Comparison of ENCODE assay signal across 8 cellular contexts in genomic region chr6:34245761-34246140, GRCh38. TPM values are rescaled to one million over a fixed set of nuclear protein-coding genes. Genes with fewer than 3 reads are reported as not detected.
DNase-seq lines count a peak whose midpoint lies in the region; ATAC-seq, FAIRE-seq and TF ChIP-seq lines count a peak whose summit lies in the region.
"Not testable (repeated sequence)": the region's sequence is repeated elsewhere in the genome, so short reads cannot be mapped to it uniquely, and the experiment has no call there.

No MANE protein-coding gene starts in this region.

- DNase-seq in A549 (ENCODE audit: low read depth in 1 of 2, low spot score in 1 of 2); GM23248; PC-9; activated B cell treated with CpG ODN at 0.5 μM for 24 hours; psoas muscle: not testable (repeated sequence)
- peak; percentile 5 for DNase-seq in lower lobe of right lung

- CTCF ChIA-PET in A549 (lab: Yijun Ruan, JAX) (interaction anchor here (5.0 kb wide), 1 partner anchor 50 kb away, joined by 27 read pairs; no protein-coding TSS in a partner anchor), PC-9 (lab: Charles Lee) (interaction anchor here (0.8 to 1.0 kb wide), 2 partner anchors 50 to 82 kb away, joined by 3 to 6 read pairs; no protein-coding TSS in a partner anchor), activated B cell treated with CpG ODN at 0.5 μM for 24 hours (lab: Charles Lee) (interaction anchor here (1.1 to 5.4 kb wide), 6 partner anchors 9 to 364 kb away, joined by 3 to 168 read pairs (median 6); partner anchors contain the start of gene HMGA1)

- H3K27me3 ChIP-seq in GM23248 (replicated peaks; ENCODE audit: insufficient read depth); PC-9 (ENCODE audit: insufficient read depth, low read depth); lower lobe of right lung (ENCODE audit: low read depth); psoas muscle (ENCODE audit: insufficient read depth in 3 of 3, low read length in 2 of 3): not testable (repeated sequence)

- H3K36me3 Mint-ChIP-seq in activated B cell treated with CpG ODN at 0.5 μM for 24 hours (ENCODE audit: low read depth): peaks cover 59% of the 10 kb centered on the region
- peaks cover 63% of the 10 kb centered on the region for H3K36me3 Mint-ChIP-seq in activated T-helper 17 cell treated with anti-CD3 and anti-CD28 coated beads, Interleukin-2, amount 50 U/mL, for 72 hours (ENCODE audit: low read depth)
- peaks cover 24% of the 10 kb centered on the region for H3K36me3 Mint-ChIP-seq in brain

- not testable (repeated sequence) for ATAC-seq in A549; activated B cell treated with CpG ODN at 0.5 μM for 24 hours (ENCODE audit: low read depth); activated T-helper 17 cell treated with anti-CD3 and anti-CD28 coated beads, Interleukin-2, amount 50 U/mL, for 72 hours (replicated peaks); lower lobe of right lung; psoas muscle

- not testable (repeated sequence) for H3K9ac ChIP-seq in GM23248

- FAIRE-seq in A549 (lab: Jason Lieb, UNC): not testable (repeated sequence)

- H3K27ac Mint-ChIP-seq in activated B cell treated with CpG ODN at 0.5 μM for 24 hours (peak overlapping the region; percentile 24), brain (peak overlapping the region in 4 of 5 experiments; percentile 54 to 94 (median 68))
- H3K27ac Mint-ChIP-seq in activated T-helper 17 cell treated with anti-CD3 and anti-CD28 coated beads, Interleukin-2, amount 50 U/mL, for 72 hours: peak overlapping the region; percentile 70

- POLR2A ChIA-PET in A549 (lab: Yijun Ruan, JAX): interaction anchor here (1.5 kb wide), 1 partner anchor 9 kb away, joined by 5 read pairs; the partner anchor contains the start of gene HMGA1
- POLR2A ChIA-PET in PC-9 (lab: Charles Lee; ENCODE audit: unreplicated experiment): not testable (repeated sequence)
- POLR2A ChIA-PET in activated B cell treated with CpG ODN at 0.5 μM for 24 hours (lab: Charles Lee): interaction anchor here (1.5 to 5.1 kb wide), 5 partner anchors 9 to 50 kb away, joined by 3 to 70 read pairs (median 7); partner anchors contain the start of gene HMGA1

- not testable (repeated sequence) for H3K27me3 Mint-ChIP-seq in activated B cell treated with CpG ODN at 0.5 μM for 24 hours; activated T-helper 17 cell treated with anti-CD3 and anti-CD28 coated beads, Interleukin-2, amount 50 U/mL, for 72 hours
- H3K27me3 Mint-ChIP-seq in brain: peaks cover 13% of the 10 kb centered on the region

- not testable (repeated sequence) for H3K4me3 Mint-ChIP-seq in activated B cell treated with CpG ODN at 0.5 μM for 24 hours
- H3K4me3 Mint-ChIP-seq in activated T-helper 17 cell treated with anti-CD3 and anti-CD28 coated beads, Interleukin-2, amount 50 U/mL, for 72 hours: peak overlapping the region; percentile 33
- peak overlapping the region in 2 of 5 experiments; percentile 29 to 40 for H3K4me3 Mint-ChIP-seq in brain

- H3K79me2 ChIP-seq in GM23248 (ENCODE audit: insufficient read depth) (peaks cover 22% of the 10 kb centered on the region), PC-9 (ENCODE audit: low read depth) (peaks cover 34% of the 10 kb centered on the region)

- not testable (repeated sequence) for TF ChIP-seq POLR2A in A549 (IDR thresholded peaks at IDR 0.05; ENCODE audit: low read length)

- H3K9me3 ChIP-seq in A549; GM23248 (ENCODE audit: low read depth); PC-9 (ENCODE audit: insufficient read depth, low read depth); lower lobe of right lung; psoas muscle: not testable (repeated sequence)

- H3F3A ChIP-seq in GM23248 (ENCODE audit: insufficient read depth) (peaks cover 30% of the 10 kb centered on the region), PC-9 (ENCODE audit: insufficient read depth, low read depth) (peaks cover 77% of the 10 kb centered on the region)

- not testable (repeated sequence) for H3K4me3 ChIP-seq in A549, GM23248, PC-9, lower lobe of right lung, psoas muscle

- H2AFZ ChIP-seq in GM23248, PC-9: not testable (repeated sequence)

- peaks cover 73% of the 10 kb centered on the region for H3K4me1 ChIP-seq in A549
- H3K4me1 ChIP-seq in GM23248 (ENCODE audit: insufficient read depth): peaks cover 38% of the 10 kb centered on the region
- peaks cover 74% of the 10 kb centered on the region for H3K4me1 ChIP-seq in PC-9 (replicated peaks; ENCODE audit: insufficient read depth)
- peaks cover 38% of the 10 kb centered on the region for H3K4me1 ChIP-seq in lower lobe of right lung
- H3K4me1 ChIP-seq in psoas muscle: peaks cover 32% of the 10 kb centered on the region

- H3K9me2 ChIP-seq in GM23248 (ENCODE audit: insufficient read depth); PC-9 (ENCODE audit: insufficient read depth): not testable (repeated sequence)

- intact Hi-C loops in PC-9 (cut with micrococcal nuclease; ENCODE audit: unreplicated experiment): loop anchor here (5.0 to 10.0 kb wide), 3 partner anchors 461 to 897 kb away; partner anchors contain the start of genes BLTP3A, LEMD2 and TCP11
- intact Hi-C loops in activated B cell treated with CpG ODN at 0.5 μM for 24 hours (cut with micrococcal nuclease): loop anchor here (1.0 to 5.0 kb wide), 4 partner anchors 7 to 997 kb away; no protein-coding TSS in a partner anchor
- intact Hi-C loops in lower lobe of right lung (cut with DNase I); psoas muscle (cut with DNase I): not testable (repeated sequence)

- in situ Hi-C loops in GM23248 (cut with MboI): not testable (repeated sequence)

- not testable (repeated sequence) for TF ChIP-seq CTCF in A549 (IDR thresholded peaks at IDR 0.05); PC-9 (conservative IDR thresholded peaks at IDR 0.05); activated B cell treated with CpG ODN at 0.5 μM for 24 hours (IDR thresholded peaks at IDR 0.05); brain (conservative IDR thresholded peaks at IDR 0.05); lower lobe of right lung (IDR thresholded peaks at IDR 0.05); psoas muscle (IDR thresholded peaks at IDR 0.05)

- not testable (repeated sequence) for TF ChIP-seq EP300 in A549 (IDR thresholded peaks at IDR 0.05)

- BruUV-seq in PC-9 (replicated peaks; lab: Mats Ljungman, UMichigan): not testable (repeated sequence)

- peak overlapping the region; percentile 93 to 97 for H3K27ac ChIP-seq in A549
- 0 out of 2 replicates have a peak overlapping the region, but pooled peaks have one; percentile 30 for H3K27ac ChIP-seq in GM23248
- peak overlapping the region; percentile 83 for H3K27ac ChIP-seq in PC-9
- not testable (repeated sequence) for H3K27ac ChIP-seq in lower lobe of right lung
- peak overlapping the region; percentile 59 for H3K27ac ChIP-seq in psoas muscle

- H3K9me3 Mint-ChIP-seq in activated B cell treated with CpG ODN at 0.5 μM for 24 hours; activated T-helper 17 cell treated with anti-CD3 and anti-CD28 coated beads, Interleukin-2, amount 50 U/mL, for 72 hours; brain: not testable (repeated sequence)

- H3K36me3 ChIP-seq in GM23248 (ENCODE audit: low read depth): not testable (repeated sequence)
- H3K36me3 ChIP-seq in PC-9 (ENCODE audit: low read depth) (peaks cover 20% of the 10 kb centered on the region), lower lobe of right lung (peaks cover 25% of the 10 kb centered on the region), psoas muscle (ENCODE audit: insufficient read depth in 1 of 2, low read depth in 1 of 2) (peaks cover 0 to 31% of the 10 kb centered on the region in 2 donors)

- H4K20me1 ChIP-seq in GM23248 (ENCODE audit: insufficient read depth); PC-9 (ENCODE audit: insufficient read depth): not testable (repeated sequence)

- WGBS in A549 (ENCODE audit: missing lambda C conversion rate): 55% methylated on average over 7 of the region's 7 CpGs
- 73 to 77% methylated on average over 5 to 7 of the region's 7 CpGs for WGBS in GM23248 (ENCODE audit: low coverage in 1 of 2, low lambda C conversion rate in 2 of 2, missing lambda C conversion rate in 2 of 2), 2 experiments
- WGBS in psoas muscle, 3 donors: 80 to 86% (median 81%) methylated on average over 6 to 7 of the region's 7 CpGs

- H3K4me1 Mint-ChIP-seq in activated B cell treated with CpG ODN at 0.5 μM for 24 hours: peaks cover 62% of the 10 kb centered on the region
- H3K4me1 Mint-ChIP-seq in activated T-helper 17 cell treated with anti-CD3 and anti-CD28 coated beads, Interleukin-2, amount 50 U/mL, for 72 hours: peaks cover 46% of the 10 kb centered on the region
- peaks cover 68% of the 10 kb centered on the region for H3K4me1 Mint-ChIP-seq in brain

- TF ChIP-seq RAD21 in A549 (conservative IDR thresholded peaks at IDR 0.05 in 1 of 2, IDR thresholded peaks at IDR 0.05 in 1 of 2): not testable (repeated sequence)

- H3K4me2 ChIP-seq in A549 (peak overlapping the region; percentile 71; the same call in 2 of the 3 replicates), PC-9 (peak overlapping the region; percentile 95)
- H3K4me2 ChIP-seq in GM23248 (ENCODE audit: unreplicated experiment): not testable (repeated sequence)

RNA-seq across cellular contexts. Expression of gene SMIM29, which starts 3.1 kb away (rescaled TPM):
- 8.1 and 11.0 TPM in 2 replicates for polyA plus RNA-seq in A549 (2011; rRNA removed)
- polyA plus RNA-seq in A549 (2012; cell fraction: cytosol; rRNA removed): 22.5 and 26.3 TPM in 2 replicates
- 24.9 and 27.1 TPM in 2 replicates for polyA plus RNA-seq in A549 (2012; cell fraction: nucleus; rRNA removed)
- 13.2 to 15.4 TPM (median 15.0 TPM) in 3 replicates for polyA plus RNA-seq in A549 (2017; fragmentation: RNase III; extraction: RNeasy Plus Mini Kit Qiagen cat#74134 plus additional on column Dnase treatment)
- 8.6 and 11.5 TPM in 2 replicates for polyA minus RNA-seq in A549 (2011; rRNA and poly(A)+ RNA removed)
- total RNA-seq in GM23248 (2014; rRNA removed; shearing (Covaris generic)): 27.6 and 35.1 TPM in 2 replicates
- polyA plus RNA-seq in GM23248 (2016; fragmentation: Nextera tagmentation; extraction: Ambion mirVana): 55.1 and 58.3 TPM in 2 replicates
- total RNA-seq in PC-9 (2021): 32.8 and 35.2 TPM in 2 replicates
- 25.8 and 27.7 TPM in 2 replicates for total RNA-seq in activated B cell treated with CpG ODN at 0.5 μM for 24 hours
- total RNA-seq in activated T-helper 17 cell treated with anti-CD3 and anti-CD28 coated beads, Interleukin-2, amount 50 U/mL, for 72 hours: 10 to 100 TPM; 10.9 to 17.3 TPM
- polyA plus RNA-seq in brain (ENCODE audit: insufficient read depth, low read depth, low replicate concordance): 92.4 TPM
- 29.8 TPM for total RNA-seq in lower lobe of right lung
- total RNA-seq in psoas muscle: 10 to 100 TPM; 14.4 to 59.4 (median 31.5) TPM
- 100 to 1,000 TPM in 1 of 3 donors, 10 to 100 TPM in 2; 24.6 to 100 (median 44.1) TPM for polyA plus RNA-seq in psoas muscle

RNA-seq across cellular contexts. Expression of gene HMGA1, which starts 9.1 kb away (rescaled TPM):
- 119 and 127 TPM in 2 replicates for polyA plus RNA-seq in A549 (2011; rRNA removed)
- 344 and 469 TPM in 2 replicates for polyA plus RNA-seq in A549 (2012; cell fraction: cytosol; rRNA removed)
- polyA plus RNA-seq in A549 (2012; cell fraction: nucleus; rRNA removed): 259 and 338 TPM in 2 replicates
- 241 to 280 TPM (median 249 TPM) in 3 replicates for polyA plus RNA-seq in A549 (2017; fragmentation: RNase III; extraction: RNeasy Plus Mini Kit Qiagen cat#74134 plus additional on column Dnase treatment)
- 88.2 and 109 TPM in 2 replicates for polyA minus RNA-seq in A549 (2011; rRNA and poly(A)+ RNA removed)
- 197 and 243 TPM in 2 replicates for total RNA-seq in GM23248 (2014; rRNA removed; shearing (Covaris generic))
- polyA plus RNA-seq in GM23248 (2016; fragmentation: Nextera tagmentation; extraction: Ambion mirVana): 332 and 351 TPM in 2 replicates
- total RNA-seq in PC-9 (2021): 1,825 and 1,951 TPM in 2 replicates
- total RNA-seq in activated B cell treated with CpG ODN at 0.5 μM for 24 hours: 186 and 188 TPM in 2 replicates
- total RNA-seq in activated T-helper 17 cell treated with anti-CD3 and anti-CD28 coated beads, Interleukin-2, amount 50 U/mL, for 72 hours: 100 to 1,000 TPM; 203 to 389 TPM
- 93.9 TPM for polyA plus RNA-seq in brain (ENCODE audit: insufficient read depth, low read depth, low replicate concordance)
- total RNA-seq in lower lobe of right lung: 63.5 TPM
- 100 to 1,000 TPM in 3 of 4 donors, 10 to 100 TPM in 1; 83.5 to 151 (median 128) TPM for total RNA-seq in psoas muscle
- 100 to 1,000 TPM; 111 to 389 (median 205) TPM for polyA plus RNA-seq in psoas muscle
